20 cellular contexts compared by ENCODE assay signal in the genomic region with DNA sequence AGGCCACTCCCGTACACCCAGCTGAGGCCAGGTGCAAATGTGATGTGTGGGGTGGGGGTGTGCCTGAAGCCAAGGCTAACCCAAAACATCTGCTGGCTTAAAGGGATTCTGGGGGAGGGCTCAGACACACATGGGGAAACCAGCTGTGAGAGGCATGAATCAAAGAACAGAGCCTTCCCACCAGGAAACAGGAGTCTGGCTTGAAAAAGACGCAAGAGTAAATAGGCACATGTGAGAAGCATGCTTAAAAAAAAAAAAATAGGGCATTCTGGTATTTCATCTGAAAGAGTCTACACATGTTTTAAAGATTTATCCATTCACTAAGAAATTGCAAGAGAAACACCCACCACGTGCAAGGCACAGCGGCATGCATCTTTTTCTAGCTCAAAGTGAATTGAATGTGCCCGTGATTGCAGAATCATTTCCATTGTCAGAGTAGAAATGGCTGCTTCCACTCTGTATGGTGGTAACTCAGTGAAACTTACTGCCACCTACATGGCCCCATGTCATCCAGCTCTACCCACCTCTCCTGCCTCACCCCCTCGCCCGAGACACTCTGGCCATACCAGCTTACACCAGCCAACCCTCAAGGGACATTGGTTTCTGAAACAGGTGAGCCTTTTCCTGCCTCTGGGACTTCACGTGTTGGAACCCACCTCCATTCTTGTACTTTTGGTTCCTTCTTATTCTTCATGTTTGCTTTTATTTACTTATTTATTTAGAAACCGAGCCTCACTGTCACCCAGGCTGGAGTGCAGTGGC.
"Had no signal": no experiment of that assay in that cellular context is flagged by ENCODE, and none has a peak within 500 bp of the region (broad histone marks: within the 10 kb centered on the region; RNA-seq: fewer than 3 reads in every experiment).

No MANE protein-coding gene starts in this region.

- H3K36me3 ChIP-seq: gastrocnemius medialis, lower lobe of right lung, prostate gland, right atrium auricular region, spleen, suprapubic skin, transverse colon, vagina had no signal

- H3K4me1 ChIP-seq: gastrocnemius medialis, lower lobe of right lung, prostate gland, right atrium auricular region, spleen, suprapubic skin, transverse colon, vagina had no signal

- H3K27ac ChIP-seq: coronary artery, gastrocnemius medialis, lower lobe of right lung, prostate gland, right atrium auricular region, skin epidermis, spleen, suprapubic skin, transverse colon, vagina had no signal

- DNase-seq: dermis blood vessel endothelial cell; effector memory CD4-positive, alpha-beta T cell; erythroblast; gastrocnemius medialis; head of caudate nucleus; left ventricle myocardium superior; lower lobe of right lung; naive thymus-derived CD8-positive, alpha-beta T cell; nephron progenitor cell; nucleus accumbens; spleen; stimulated activated naive B cell treated with anti-CD40 and anti-IgM and Interleukin-4, amounts not matched to agents 10 μg/mL and 1 μg/mL and 100 μg/mL, for 72 hours; transverse colon had no signal

- ATAC-seq: gastrocnemius medialis; lower lobe of right lung; naive thymus-derived CD8-positive, alpha-beta T cell; stimulated activated naive B cell treated with anti-CD40 and anti-IgM and Interleukin-4, amounts not matched to agents 10 μg/mL and 1 μg/mL and 100 μg/mL, for 72 hours had no signal

- FAIRE-seq: keratinocyte had no signal

- H3K4me3 ChIP-seq: coronary artery, gastrocnemius medialis, lower lobe of right lung, prostate gland, right atrium auricular region, skin epidermis, spleen, suprapubic skin, transverse colon, vagina had no signal

- H3K27me3 ChIP-seq: gastrocnemius medialis, right atrium auricular region, spleen, suprapubic skin, transverse colon, vagina had no signal

- H3K9me3 ChIP-seq: gastrocnemius medialis, prostate gland had no signal
